14 cellular contexts compared by ENCODE assay signal in the genomic region with DNA sequence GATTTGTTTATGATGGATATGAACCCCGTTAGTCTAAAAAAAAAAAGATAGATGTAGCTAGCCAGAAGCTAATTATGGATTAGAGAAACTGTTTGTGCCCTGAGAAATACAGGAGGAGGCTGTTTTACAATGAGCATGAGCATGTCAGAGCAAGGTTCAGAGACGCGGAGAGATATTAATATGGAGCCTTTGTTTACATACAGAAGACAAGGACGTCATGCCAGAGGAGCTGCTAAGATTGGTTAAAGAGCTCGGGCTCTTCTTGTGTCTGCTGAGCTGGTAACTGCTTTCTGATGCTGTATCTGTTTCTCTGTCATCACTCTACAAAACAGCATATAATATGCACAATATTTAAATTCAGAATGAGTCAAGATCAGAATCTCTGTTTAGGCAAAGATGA. TPM values are rescaled to one million over a fixed set of nuclear protein-coding genes. Genes with fewer than 3 reads are reported as not detected.
"Had no signal": no experiment of that assay in that cellular context is flagged by ENCODE, and none has a peak within 500 bp of the region (broad histone marks: within the 10 kb centered on the region; RNA-seq: fewer than 3 reads in every experiment).

No MANE protein-coding gene starts in this region.

- H3K27ac Mint-ChIP-seq: activated CD8-positive, alpha-beta memory T cell treated with anti-CD3 and anti-CD28 coated beads, Interleukin-2, amount 10 ng/mL, durations not matched to agents 7 days and 5 days; activated naive CD8-positive, alpha-beta T cell treated with anti-CD3 and anti-CD28 coated beads, Interleukin-2, amount 10 ng/mL, durations not matched to agents 7 days and 5 days; neural progenitor cell had no signal

- H3K27me3 ChIP-seq: ascending aorta, cardiac muscle cell, neural progenitor cell, ovary, upper lobe of right lung had no signal

- H3K4me3 Mint-ChIP-seq: activated CD8-positive, alpha-beta memory T cell treated with anti-CD3 and anti-CD28 coated beads, Interleukin-2, amount 10 ng/mL, durations not matched to agents 7 days and 5 days; activated naive CD8-positive, alpha-beta T cell treated with anti-CD3 and anti-CD28 coated beads, Interleukin-2, amount 10 ng/mL, durations not matched to agents 7 days and 5 days; activated T-cell treated with anti-CD3 and anti-CD28 coated beads, Interleukin-2, amount 50 U/mL, for 4 hours; neural progenitor cell had no signal

- ATAC-seq: activated CD8-positive, alpha-beta memory T cell treated with anti-CD3 and anti-CD28 coated beads, Interleukin-2, amount 10 ng/mL, durations not matched to agents 7 days and 5 days; activated T-cell treated with anti-CD3 and anti-CD28 coated beads, Interleukin-2, amount 50 U/mL, for 4 hours; left lobe of liver; stimulated activated naive CD8-positive, alpha-beta T cell treated with anti-CD3 and anti-CD28 coated beads, Interleukin-15, Interleukin-2, amounts not matched to agents 100 U/mL and 50 U/mL, for 24 hours; upper lobe of right lung had no signal

- H3K36me3 ChIP-seq: ascending aorta, cardiac muscle cell, neural progenitor cell, ovary, upper lobe of right lung had no signal

- H3K27ac ChIP-seq: ascending aorta, cardiac muscle cell, neural progenitor cell, ovary, upper lobe of right lung had no signal

- DNase-seq: activated CD4-positive, alpha-beta T cell treated with anti-CD3 and anti-CD28 coated beads for 1 hour; activated CD4-positive, alpha-beta T cell treated with anti-CD3 and anti-CD28 coated beads, Interleukin-2, amount 50 U/mL, for 48 hours; activated CD8-positive, alpha-beta memory T cell treated with anti-CD3 and anti-CD28 coated beads, Interleukin-2, amount 10 ng/mL, durations not matched to agents 7 days and 5 days; activated naive CD8-positive, alpha-beta T cell treated with anti-CD3 and anti-CD28 coated beads, Interleukin-2, amount 10 ng/mL, durations not matched to agents 7 days and 5 days; activated T-cell treated with anti-CD3 and anti-CD28 coated beads, Interleukin-2, amount 50 U/mL, for 4 hours; ovary; stimulated activated CD4-positive, alpha-beta T cell treated with anti-CD3 and anti-CD28 coated beads, Interleukin-2, amount 100 ng/mL, for 48 hours; stimulated activated naive CD8-positive, alpha-beta T cell treated with anti-CD3 and anti-CD28 coated beads, Interleukin-15, Interleukin-2, amounts not matched to agents 100 U/mL and 50 U/mL, for 24 hours; T-helper 9 cell; upper lobe of right lung had no signal

- H3K27me3 Mint-ChIP-seq: activated CD8-positive, alpha-beta memory T cell treated with anti-CD3 and anti-CD28 coated beads, Interleukin-2, amount 10 ng/mL, durations not matched to agents 7 days and 5 days; activated naive CD8-positive, alpha-beta T cell treated with anti-CD3 and anti-CD28 coated beads, Interleukin-2, amount 10 ng/mL, durations not matched to agents 7 days and 5 days had no signal

- H3K36me3 Mint-ChIP-seq: neural progenitor cell had no signal

- H3K9me3 ChIP-seq: ascending aorta, ovary, upper lobe of right lung had no signal

- H3K9me3 Mint-ChIP-seq: activated naive CD8-positive, alpha-beta T cell treated with anti-CD3 and anti-CD28 coated beads, Interleukin-2, amount 10 ng/mL, durations not matched to agents 7 days and 5 days; activated T-cell treated with anti-CD3 and anti-CD28 coated beads, Interleukin-2, amount 50 U/mL, for 4 hours; neural progenitor cell had no signal

- H3K4me1 Mint-ChIP-seq: activated CD8-positive, alpha-beta memory T cell treated with anti-CD3 and anti-CD28 coated beads, Interleukin-2, amount 10 ng/mL, durations not matched to agents 7 days and 5 days; activated naive CD8-positive, alpha-beta T cell treated with anti-CD3 and anti-CD28 coated beads, Interleukin-2, amount 10 ng/mL, durations not matched to agents 7 days and 5 days had no signal

- H3K4me1 ChIP-seq: ascending aorta, upper lobe of right lung had no signal

- H3K4me3 ChIP-seq: ascending aorta, cardiac muscle cell, neural progenitor cell, ovary, upper lobe of right lung had no signal

RNA-seq across cellular contexts. Expression of a gene that starts 24.9 kb away (rescaled TPM):
- total RNA-seq: activated T-cell treated with anti-CD3 and anti-CD28 coated beads, Interleukin-2, amount 50 U/mL, for 4 hours had no signal
